In the genomic region with DNA sequence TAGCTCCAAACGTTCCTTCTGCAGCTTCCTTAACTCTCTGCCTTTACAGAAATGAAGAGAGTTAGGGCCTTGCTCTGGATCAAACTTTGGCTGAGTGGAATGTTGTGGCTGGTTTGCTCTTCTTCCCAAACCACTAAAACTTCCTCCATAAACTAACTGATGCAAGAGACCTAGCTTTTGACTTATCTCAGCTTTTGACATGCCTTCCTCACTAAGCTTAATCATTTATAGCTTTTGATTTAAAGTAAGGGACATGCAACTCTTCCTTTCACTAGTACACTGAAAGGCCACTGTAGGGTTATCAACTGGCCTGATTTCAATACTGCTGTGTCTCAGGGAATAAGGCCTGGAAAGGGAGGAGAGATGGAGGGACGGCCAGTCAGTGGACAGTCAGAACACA, we compare ENCODE assay signal across 16 cellular contexts. TPM values are rescaled to one million over a fixed set of nuclear protein-coding genes. Genes with fewer than 3 reads are reported as not detected.
DNase-seq lines count a peak whose midpoint lies in the region; ATAC-seq and TF ChIP-seq lines count a peak whose summit lies in the region.
"Had no signal": no experiment of that assay in that cellular context is flagged by ENCODE, and none has a peak within 500 bp of the region (broad histone marks: within the 10 kb centered on the region; RNA-seq: fewer than 3 reads in every experiment).

No MANE protein-coding gene starts in this region.

- H3K27me3 ChIP-seq in skeletal muscle satellite cell (ENCODE audit: control insufficient read depth, insufficient read depth, low read length), result no peaks in the 10 kb centered on the region
- H3K27me3 ChIP-seq in heart right ventricle, result no peaks in the 10 kb centered on the region
- H3K27me3 ChIP-seq: BLaER1 treated with 17β-estradiol and CSF1 and Interleukin-3, amounts not matched to agents 10 nM and 100 nM; Peyer's patch; testis had no signal

- H3K27ac ChIP-seq in heart right ventricle, result peak overlapping the region in 2 of 10 donors; percentile 21 to 49
- H3K27ac ChIP-seq: BLaER1 treated with 17β-estradiol and CSF1 and Interleukin-3, amounts not matched to agents 10 nM and 100 nM; testis had no signal

- H3K4me3 ChIP-seq in WI38 (ENCODE audit: low read depth, low read length) (peak overlapping the region; percentile 47), fibroblast of villous mesenchyme (ENCODE audit: low read depth, low read length) (no peak overlapping the region), skeletal muscle satellite cell (ENCODE audit: low read length) (no peak overlapping the region), heart right ventricle (no peak overlapping the region)
- H3K4me3 ChIP-seq: gastrocnemius medialis, Peyer's patch, testis had no signal

- peak overlapping the region; percentile 76 for H3K4me2 ChIP-seq in skeletal muscle satellite cell (ENCODE audit: low read length)

- peak; percentile 38 for DNase-seq in EL
- peak; percentile 94 for DNase-seq in fibroblast of villous mesenchyme (ENCODE audit: low read depth)
- no peak for DNase-seq in CD1c-positive myeloid dendritic cell (ENCODE audit: extremely low spot score)
- DNase-seq in SW 1271 (lab: John Stamatoyannopoulos, UW), result no peak
- no peak for DNase-seq in heart right ventricle
- no peak for DNase-seq in activated CD4-positive, alpha-beta memory T cell treated with anti-CD3 and anti-CD28 coated beads for 36 hours
- DNase-seq: activated CD4-positive, alpha-beta memory T cell treated with anti-CD3 and anti-CD28 coated beads, Interleukin-2, amount 10 ng/mL, durations not matched to agents 7 days and 5 days; caudate nucleus; gastrocnemius medialis; NCI-H82; Peyer's patch; testis had no signal

- 61 to 66% methylated on average over 2 of the region's 2 CpGs for WGBS in heart right ventricle, 2 donors

- H3K4me1 ChIP-seq in skeletal muscle satellite cell (ENCODE audit: control insufficient read depth, insufficient read depth, low read length) (peaks cover 77% of the 10 kb centered on the region), heart right ventricle (peaks cover 4 to 71% (median 53%) of the 10 kb centered on the region in 9 donors)
- H3K4me1 ChIP-seq: testis had no signal

- no peak overlapping the region for H3K27ac Mint-ChIP-seq in activated CD4-positive, alpha-beta memory T cell treated with anti-CD3 and anti-CD28 coated beads for 36 hours
- H3K27ac Mint-ChIP-seq: activated CD4-positive, alpha-beta memory T cell treated with anti-CD3 and anti-CD28 coated beads, Interleukin-2, amount 10 ng/mL, durations not matched to agents 7 days and 5 days had no signal

- H3K9ac ChIP-seq in skeletal muscle satellite cell (ENCODE audit: low read depth, low read length), result peak overlapping the region; percentile 89
- H3K9ac ChIP-seq: BLaER1 treated with 17β-estradiol and CSF1 and Interleukin-3, amounts not matched to agents 10 nM and 100 nM had no signal

- H3K36me3 ChIP-seq in skeletal muscle satellite cell (ENCODE audit: insufficient read depth, low read length) (peaks cover 9% of the 10 kb centered on the region), heart right ventricle (peaks cover 0 to 4% (median 0%) of the 10 kb centered on the region in 9 donors)
- H3K36me3 ChIP-seq: gastrocnemius medialis, Peyer's patch had no signal

- CTCF ChIA-PET in activated CD4-positive, alpha-beta memory T cell treated with anti-CD3 and anti-CD28 coated beads for 36 hours (lab: Charles Lee), result interaction anchor here (2.8 kb wide), 1 partner anchor 15 kb away, joined by 9 read pairs; no protein-coding TSS in a partner anchor

- intact Hi-C loops in heart right ventricle (cut with DNase I), result no loop called here
- intact Hi-C loops in activated CD4-positive, alpha-beta memory T cell treated with anti-CD3 and anti-CD28 coated beads for 36 hours (cut with micrococcal nuclease), result no loop called here

- no peaks in the 10 kb centered on the region for H3K4me1 Mint-ChIP-seq in activated CD4-positive, alpha-beta memory T cell treated with anti-CD3 and anti-CD28 coated beads for 36 hours (ENCODE audit: low read depth)
- H3K4me1 Mint-ChIP-seq: activated CD4-positive, alpha-beta memory T cell treated with anti-CD3 and anti-CD28 coated beads, Interleukin-2, amount 10 ng/mL, durations not matched to agents 7 days and 5 days had no signal

- no peaks in the 10 kb centered on the region for H3K9me3 Mint-ChIP-seq in activated CD4-positive, alpha-beta memory T cell treated with anti-CD3 and anti-CD28 coated beads for 36 hours
- H3K9me3 Mint-ChIP-seq: activated CD4-positive, alpha-beta memory T cell treated with anti-CD3 and anti-CD28 coated beads, Interleukin-2, amount 10 ng/mL, durations not matched to agents 7 days and 5 days had no signal

- no peaks in the 10 kb centered on the region for H3K9me3 ChIP-seq in skeletal muscle satellite cell (replicated peaks; ENCODE audit: low read length)
- peaks cover 0 to 16% (median 6%) of the 10 kb centered on the region in 11 donors for H3K9me3 ChIP-seq in heart right ventricle
- H3K9me3 ChIP-seq: gastrocnemius medialis, testis had no signal

- POLR2A ChIA-PET in activated CD4-positive, alpha-beta memory T cell treated with anti-CD3 and anti-CD28 coated beads for 36 hours (lab: Charles Lee), result interaction anchor here (0.9 kb wide), 1 partner anchor 15 kb away, joined by 3 read pairs; no protein-coding TSS in a partner anchor

- no peak for TF ChIP-seq CTCF in WI38 (IDR thresholded peaks at IDR 0.05; ENCODE audit: low read depth, low read length)
- no peak for TF ChIP-seq CTCF in fibroblast of villous mesenchyme (IDR thresholded peaks at IDR 0.05; ENCODE audit: insufficient read depth, low read depth, low read length)
- TF ChIP-seq CTCF in heart right ventricle (IDR thresholded peaks at IDR 0.05), result no peak

- H3K27me3 Mint-ChIP-seq in activated CD4-positive, alpha-beta memory T cell treated with anti-CD3 and anti-CD28 coated beads for 36 hours, result peaks cover 3% of the 10 kb centered on the region
- H3K27me3 Mint-ChIP-seq: activated CD4-positive, alpha-beta memory T cell treated with anti-CD3 and anti-CD28 coated beads, Interleukin-2, amount 10 ng/mL, durations not matched to agents 7 days and 5 days had no signal

- no peak for ATAC-seq in heart right ventricle
- ATAC-seq: gastrocnemius medialis had no signal

- no peaks in the 10 kb centered on the region for H3K36me3 Mint-ChIP-seq in activated CD4-positive, alpha-beta memory T cell treated with anti-CD3 and anti-CD28 coated beads for 36 hours

- H3K4me3 Mint-ChIP-seq in activated CD4-positive, alpha-beta memory T cell treated with anti-CD3 and anti-CD28 coated beads for 36 hours, result no peak overlapping the region
- H3K4me3 Mint-ChIP-seq: activated CD4-positive, alpha-beta memory T cell treated with anti-CD3 and anti-CD28 coated beads, Interleukin-2, amount 10 ng/mL, durations not matched to agents 7 days and 5 days; neural crest cell had no signal

RNA-seq across cellular contexts. Expression of gene PXDN, which starts 8.3 kb away (rescaled TPM):
- total RNA-seq in fibroblast of villous mesenchyme, result 296 and 372 TPM in 2 replicates
- 159 and 194 TPM in 2 replicates for total RNA-seq in skeletal muscle satellite cell (2012; rRNA removed)
- total RNA-seq in heart right ventricle, result 10 to 100 TPM; 12.3 to 65.0 (median 20.3) TPM
- polyA plus RNA-seq in heart right ventricle, result 10 to 100 TPM in 1 of 2 donors, 1 to 10 TPM in 1; 7.8 to 19.1 TPM
- total RNA-seq in activated CD4-positive, alpha-beta memory T cell treated with anti-CD3 and anti-CD28 coated beads for 36 hours, result not detected
- total RNA-seq: activated CD4-positive, alpha-beta memory T cell treated with anti-CD3 and anti-CD28 coated beads, Interleukin-2, amount 10 ng/mL, durations not matched to agents 7 days and 5 days had no signal

Comparison
In these comparisons a context has a peak if more than half of its experiments do, and no peak if none do; other contexts are left out.
1. DNase-seq: peak in EL (single experiment) and fibroblast of villous mesenchyme (single experiment); none in CD1c-positive myeloid dendritic cell (single experiment), SW 1271 (0 of 2), heart right ventricle (0 of 2) and activated CD4-positive, alpha-beta memory T cell treated with anti-CD3 and anti-CD28 coated beads for 36 hours (single experiment).
2. RNA of gene PXDN, which starts 8.3 kb away (total RNA-seq): 296 to 372 TPM in fibroblast of villous mesenchyme and 12.3 to 65.0 TPM in heart right ventricle; not detected in activated CD4-positive, alpha-beta memory T cell treated with anti-CD3 and anti-CD28 coated beads for 36 hours; every median in the first group is over 10 times any median in the second.